Comparison of ENCODE assay signal across 37 cellular contexts in the genomic region with DNA sequence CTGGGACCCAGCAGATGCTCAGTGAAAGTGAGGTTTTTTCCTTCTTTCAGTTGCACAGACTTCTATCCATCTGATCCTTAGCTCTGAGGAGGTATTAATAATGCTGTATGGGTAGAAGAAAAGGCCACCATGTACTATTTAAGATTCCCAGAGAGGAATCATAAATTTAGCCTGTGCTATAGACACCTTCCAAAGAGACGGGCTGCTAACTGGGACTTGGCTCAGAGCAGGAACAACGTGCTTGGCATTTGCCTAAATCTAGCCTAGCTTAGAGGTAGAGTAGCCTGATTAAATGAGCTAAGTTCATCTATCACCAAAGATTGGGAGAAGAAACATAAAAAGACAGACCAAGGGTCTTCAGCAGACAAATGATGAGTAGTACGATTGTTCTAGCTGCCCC.
"Had no signal": no experiment of that assay in that cellular context is flagged by ENCODE, and none has a peak within 500 bp of the region (broad histone marks: within the 10 kb centered on the region; RNA-seq: fewer than 3 reads in every experiment).

No MANE protein-coding gene starts in this region.

- H3K9me3 Mint-ChIP-seq: activated naive CD4-positive, alpha-beta T cell treated with anti-CD3 and anti-CD28 coated beads for 36 hours; activated naive CD4-positive, alpha-beta T cell treated with anti-CD3 and anti-CD28 coated beads, Interleukin-2, amount 10 ng/mL, durations not matched to agents 7 days and 5 days; activated naive CD4-positive, alpha-beta T cell treated with anti-CD3 and anti-CD28 coated beads, Interleukin-2, amount 50 U/mL, for 24 hours; activated naive CD8-positive, alpha-beta T cell treated with anti-CD3 and anti-CD28 coated beads for 36 hours; activated naive CD8-positive, alpha-beta T cell treated with anti-CD3 and anti-CD28 coated beads, Interleukin-2, amount 10 ng/mL, durations not matched to agents 7 days and 5 days; activated naive CD8-positive, alpha-beta T cell treated with anti-CD3 and anti-CD28 coated beads, Interleukin-2, amount 50 U/mL, for 24 hours; activated T-cell treated with anti-CD3 and anti-CD28 coated beads, Interleukin-2, amount 50 U/mL, for 24 hours; activated T-cell treated with anti-CD3 and anti-CD28 coated beads, Interleukin-2, amount 50 U/mL, for 4 hours; activated T-helper 1 cell treated with anti-CD3 and anti-CD28 coated beads, Interleukin-12 subunit alpha, Interleukin-12 subunit beta, Interleukin-2, Interleukin-4 antibody, amounts not matched to agents 30 ng/mL and 10 ng/mL and 1 ng/mL, durations not matched to agents 14 hours and 24 hours and 36 hours; activated T-helper 17 cell treated with anti-CD3 and anti-CD28 coated beads, Interleukin-2, amount 50 U/mL, for 72 hours; activated T-helper 2 cell treated with anti-CD3 and anti-CD28 coated beads, Interferon-gamma antibody, Interleukin-2, Interleukin-4, amounts not matched to agents 10 μg/mL and 5 μg/mL and 100 μg/mL, durations not matched to agents 14 hours and 24 hours and 36 hours; brain; central memory CD8-positive, alpha-beta T cell had no signal

- H3K27me3 Mint-ChIP-seq: activated naive CD4-positive, alpha-beta T cell treated with anti-CD3 and anti-CD28 coated beads, Interleukin-2, amount 10 ng/mL, durations not matched to agents 7 days and 5 days; brain had no signal

- H3K27ac ChIP-seq: adrenal gland, ascending aorta, body of pancreas, brain microvascular endothelial cell, breast epithelium, cardiac muscle cell had no signal

- H3K4me1 Mint-ChIP-seq: activated naive CD4-positive, alpha-beta T cell treated with anti-CD3 and anti-CD28 coated beads, Interleukin-2, amount 10 ng/mL, durations not matched to agents 7 days and 5 days; activated naive CD4-positive, alpha-beta T cell treated with anti-CD3 and anti-CD28 coated beads, Interleukin-2, amount 50 U/mL, for 24 hours; activated naive CD8-positive, alpha-beta T cell treated with anti-CD3 and anti-CD28 coated beads for 36 hours; activated naive CD8-positive, alpha-beta T cell treated with anti-CD3 and anti-CD28 coated beads, Interleukin-2, amount 10 ng/mL, durations not matched to agents 7 days and 5 days; activated naive CD8-positive, alpha-beta T cell treated with anti-CD3 and anti-CD28 coated beads, Interleukin-2, amount 50 U/mL, for 24 hours; activated T-helper 17 cell treated with anti-CD3 and anti-CD28 coated beads, Interleukin-2, amount 50 U/mL, for 72 hours; central memory CD8-positive, alpha-beta T cell had no signal

- H3K27ac Mint-ChIP-seq: activated naive CD4-positive, alpha-beta T cell treated with anti-CD3 and anti-CD28 coated beads for 36 hours; activated naive CD4-positive, alpha-beta T cell treated with anti-CD3 and anti-CD28 coated beads, Interleukin-2, amount 10 ng/mL, durations not matched to agents 7 days and 5 days; activated naive CD4-positive, alpha-beta T cell treated with anti-CD3 and anti-CD28 coated beads, Interleukin-2, amount 50 U/mL, for 24 hours; activated naive CD4-positive, alpha-beta T cell treated with anti-CD3 and anti-CD28 coated beads, Interleukin-2, amount 50 U/mL, for 72 hours; activated naive CD8-positive, alpha-beta T cell; activated naive CD8-positive, alpha-beta T cell treated with anti-CD3 and anti-CD28 coated beads for 36 hours; activated naive CD8-positive, alpha-beta T cell treated with anti-CD3 and anti-CD28 coated beads, Interleukin-2, amount 10 ng/mL, durations not matched to agents 7 days and 5 days; activated naive CD8-positive, alpha-beta T cell treated with anti-CD3 and anti-CD28 coated beads, Interleukin-2, amount 50 U/mL, for 24 hours; activated T-cell treated with anti-CD3 and anti-CD28 coated beads, Interleukin-2, amount 50 U/mL, for 24 hours; activated T-cell treated with anti-CD3 and anti-CD28 coated beads, Interleukin-2, amount 50 U/mL, for 72 hours; activated T-helper 1 cell treated with anti-CD3 and anti-CD28 coated beads, Interleukin-12 subunit alpha, Interleukin-12 subunit beta, Interleukin-2, Interleukin-4 antibody, amounts not matched to agents 30 ng/mL and 10 ng/mL and 1 ng/mL, durations not matched to agents 14 hours and 24 hours and 36 hours; activated T-helper 17 cell treated with anti-CD3 and anti-CD28 coated beads, Interleukin-2, amount 50 U/mL, for 72 hours; activated T-helper 2 cell treated with anti-CD3 and anti-CD28 coated beads, Interferon-gamma antibody, Interleukin-2, Interleukin-4, amounts not matched to agents 10 μg/mL and 5 μg/mL and 100 μg/mL, durations not matched to agents 14 hours and 24 hours and 36 hours; brain had no signal

- H3K4me3 Mint-ChIP-seq: activated naive CD4-positive, alpha-beta T cell treated with anti-CD3 and anti-CD28 coated beads for 36 hours; activated naive CD4-positive, alpha-beta T cell treated with anti-CD3 and anti-CD28 coated beads, Interleukin-2, amount 10 ng/mL, durations not matched to agents 7 days and 5 days; activated naive CD4-positive, alpha-beta T cell treated with anti-CD3 and anti-CD28 coated beads, Interleukin-2, amount 50 U/mL, for 24 hours; activated naive CD8-positive, alpha-beta T cell; activated naive CD8-positive, alpha-beta T cell treated with anti-CD3 and anti-CD28 coated beads for 36 hours; activated naive CD8-positive, alpha-beta T cell treated with anti-CD3 and anti-CD28 coated beads, Interleukin-2, amount 10 ng/mL, durations not matched to agents 7 days and 5 days; activated naive CD8-positive, alpha-beta T cell treated with anti-CD3 and anti-CD28 coated beads, Interleukin-2, amount 50 U/mL, for 24 hours; activated T-cell treated with anti-CD3 and anti-CD28 coated beads, Interleukin-2, amount 50 U/mL, for 24 hours; activated T-cell treated with anti-CD3 and anti-CD28 coated beads, Interleukin-2, amount 50 U/mL, for 4 hours; activated T-cell treated with anti-CD3 and anti-CD28 coated beads, Interleukin-2, amount 50 U/mL, for 72 hours; activated T-helper 1 cell treated with anti-CD3 and anti-CD28 coated beads, Interleukin-12 subunit alpha, Interleukin-12 subunit beta, Interleukin-2, Interleukin-4 antibody, amounts not matched to agents 30 ng/mL and 10 ng/mL and 1 ng/mL, durations not matched to agents 14 hours and 24 hours and 36 hours; activated T-helper 17 cell treated with anti-CD3 and anti-CD28 coated beads, Interleukin-2, amount 50 U/mL, for 72 hours; brain; central memory CD8-positive, alpha-beta T cell had no signal

- H3K36me3 Mint-ChIP-seq: activated naive CD4-positive, alpha-beta T cell treated with anti-CD3 and anti-CD28 coated beads, Interleukin-2, amount 10 ng/mL, durations not matched to agents 7 days and 5 days; activated naive CD4-positive, alpha-beta T cell treated with anti-CD3 and anti-CD28 coated beads, Interleukin-2, amount 50 U/mL, for 24 hours; activated naive CD8-positive, alpha-beta T cell; activated naive CD8-positive, alpha-beta T cell treated with anti-CD3 and anti-CD28 coated beads for 36 hours; activated naive CD8-positive, alpha-beta T cell treated with anti-CD3 and anti-CD28 coated beads, Interleukin-2, amount 10 ng/mL, durations not matched to agents 7 days and 5 days; brain had no signal

- DNase-seq: activated effector memory CD4-positive, alpha-beta T cell treated with anti-CD3 and anti-CD28 coated beads, Interleukin-2, amount 50 U/mL, for 16 hours; activated effector memory CD4-positive, alpha-beta T cell treated with Interleukin-2 at 50 U/mL for 16 hours; activated gamma-delta T cell; activated gamma-delta T cell treated with Interleukin-2 at 50 U/mL for 16 hours; activated naive CD4-positive, alpha-beta T cell; activated naive CD4-positive, alpha-beta T cell treated with anti-CD3 and anti-CD28 coated beads for 36 hours; activated naive CD4-positive, alpha-beta T cell treated with anti-CD3 and anti-CD28 coated beads, Interleukin-2, amount 10 ng/mL, durations not matched to agents 7 days and 5 days; activated naive CD4-positive, alpha-beta T cell treated with anti-CD3 and anti-CD28 coated beads, Interleukin-2, amount 50 U/mL, for 16 hours; activated naive CD4-positive, alpha-beta T cell treated with Interleukin-2 at 50 U/mL for 16 hours; activated naive CD8-positive, alpha-beta T cell treated with anti-CD3 and anti-CD28 coated beads for 36 hours; activated naive CD8-positive, alpha-beta T cell treated with anti-CD3 and anti-CD28 coated beads, Interleukin-2, amount 10 ng/mL, durations not matched to agents 7 days and 5 days; activated naive CD8-positive, alpha-beta T cell treated with anti-CD3 and anti-CD28 coated beads, Interleukin-2, amount 50 U/mL, for 24 hours; activated T-cell treated with anti-CD3 and anti-CD28 coated beads, Interleukin-2, amount 50 U/mL, for 1 hour; activated T-cell treated with anti-CD3 and anti-CD28 coated beads, Interleukin-2, amount 50 U/mL, for 24 hours; activated T-cell treated with anti-CD3 and anti-CD28 coated beads, Interleukin-2, amount 50 U/mL, for 4 hours; activated T-cell treated with anti-CD3 and anti-CD28 coated beads, Interleukin-2, amount 50 U/mL, for 48 hours; activated T-cell treated with anti-CD3 and anti-CD28 coated beads, Interleukin-2, amount 50 U/mL, for 72 hours; adrenal gland; amniotic stem cell; amygdala; aorta; body of pancreas; brain microvascular endothelial cell; caudate nucleus; central memory CD4-positive, alpha-beta T cell; cerebellar nuclear complex had no signal
